Comparison of ENCODE assay signal across 8 cellular contexts in the genomic region with DNA sequence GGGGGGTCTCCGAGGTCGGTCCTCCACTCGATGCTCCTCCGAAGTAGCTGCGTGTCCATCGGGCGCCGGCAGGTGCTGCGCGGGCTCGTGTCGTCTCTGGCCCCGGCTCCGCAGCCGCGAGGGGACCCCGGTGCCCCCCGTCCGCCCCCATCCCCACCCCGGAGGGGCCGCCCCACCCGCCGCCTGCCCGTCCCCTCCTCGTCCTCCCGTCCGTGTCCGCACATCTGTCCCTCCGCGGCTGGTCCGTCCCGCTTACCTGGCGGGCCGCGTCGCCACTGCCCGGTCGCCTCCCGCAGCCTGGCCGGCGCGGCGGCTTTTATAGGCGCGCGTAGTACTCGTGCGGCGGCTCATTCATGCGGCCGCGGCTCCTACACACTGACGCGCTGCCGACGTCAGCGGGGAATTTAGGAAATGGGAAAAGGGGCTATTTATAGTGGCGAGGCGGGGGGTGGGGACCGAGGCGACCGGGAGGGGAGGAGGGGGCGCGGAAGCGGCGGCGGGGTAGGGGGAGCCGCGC. TPM values are rescaled to one million over a fixed set of nuclear protein-coding genes. Genes with fewer than 3 reads are reported as not detected.
DNase-seq lines count a peak whose midpoint lies in the region; ATAC-seq and TF ChIP-seq lines count a peak whose summit lies in the region.

No MANE protein-coding gene starts in this region.

- H3K27ac Mint-ChIP-seq in brain, result peak overlapping the region in 2 of 5 experiments; percentile 58 to 74

- H3K4me2 ChIP-seq in BLaER1 treated with 17β-estradiol and CSF1 and Interleukin-3, amounts not matched to agents 10 nM and 100 nM, result peak overlapping the region; percentile 83 to 100 (median 93)

- peaks cover 38% of the 10 kb centered on the region for H3K4me1 Mint-ChIP-seq in brain

- no peaks in the 10 kb centered on the region for H3K36me3 ChIP-seq in BLaER1 treated with 17β-estradiol and CSF1 and Interleukin-3, amounts not matched to agents 10 nM and 100 nM
- H3K36me3 ChIP-seq in mesodermal cell (ENCODE audit: control insufficient read depth, insufficient read depth, low read length), result no peaks in the 10 kb centered on the region

- peaks cover 40% of the 10 kb centered on the region for H3K27me3 Mint-ChIP-seq in brain

- H3K9me3 Mint-ChIP-seq in brain, result no peaks in the 10 kb centered on the region

- peaks cover 55 to 79% (median 69%) of the 10 kb centered on the region in 11 experiments for H3K27me3 ChIP-seq in BLaER1 treated with 17β-estradiol and CSF1 and Interleukin-3, amounts not matched to agents 10 nM and 100 nM
- peaks cover 38% of the 10 kb centered on the region for H3K27me3 ChIP-seq in foreskin keratinocyte

- no peaks in the 10 kb centered on the region for H3K9me3 ChIP-seq in BLaER1 treated with 17β-estradiol and CSF1 and Interleukin-3, amounts not matched to agents 10 nM and 100 nM (replicated peaks in 1 of 11)
- no peaks in the 10 kb centered on the region for H3K9me3 ChIP-seq in mesodermal cell (ENCODE audit: control insufficient read depth, low read length)

- no peak for TF ChIP-seq CTCF in brain (conservative IDR thresholded peaks at IDR 0.05)
- TF ChIP-seq CTCF in foreskin keratinocyte (conservative IDR thresholded peaks at IDR 0.05), result no peak

- no peak overlapping the region for H3K9ac ChIP-seq in BLaER1 treated with 17β-estradiol and CSF1 and Interleukin-3, amounts not matched to agents 10 nM and 100 nM

- peak overlapping the region; percentile 67 to 89 (median 76) for H3K4me3 ChIP-seq in BLaER1 treated with 17β-estradiol and CSF1 and Interleukin-3, amounts not matched to agents 10 nM and 100 nM
- peak overlapping the region; percentile 41 for H3K4me3 ChIP-seq in mesodermal cell (ENCODE audit: extremely low read depth, insufficient read depth, low read length, poor library complexity, severe bottlenecking)

- in situ Hi-C loops in KBM-7 (cut with MboI; ENCODE audit: low pct_unique_long_range_greater_than_20kb, low sequenced_read_pairs), result loop anchor here (25.0 kb wide), 1 partner anchor 186 kb away; no protein-coding TSS in a partner anchor

- H3K4me3 Mint-ChIP-seq in brain, result peak overlapping the region in 3 of 5 experiments; percentile 71 to 78 (median 77)

- peaks cover 11 to 43% (median 31%) of the 10 kb centered on the region in 11 experiments; a peak in 20 of 22 replicates for H4K20me1 ChIP-seq in BLaER1 treated with 17β-estradiol and CSF1 and Interleukin-3, amounts not matched to agents 10 nM and 100 nM

- 2% methylated on average over 36 to 47 of the region's 69 CpGs for WGBS in mesodermal cell (ENCODE audit: insufficient coverage in 2 of 2), 2 experiments

- no peak overlapping the region for H3K27ac ChIP-seq in BLaER1 treated with 17β-estradiol and CSF1 and Interleukin-3, amounts not matched to agents 10 nM and 100 nM
- no peak overlapping the region for H3K27ac ChIP-seq in mesodermal cell (ENCODE audit: low read depth, low read length, severe bottlenecking)
- H3K27ac ChIP-seq in foreskin keratinocyte, result no peak overlapping the region

- no peak for ATAC-seq in foreskin keratinocyte

- no peaks in the 10 kb centered on the region for H3K36me3 Mint-ChIP-seq in brain

- peaks cover 28 to 53% (median 42%) of the 10 kb centered on the region in 10 experiments for H3K4me1 ChIP-seq in BLaER1 treated with 17β-estradiol and CSF1 and Interleukin-3, amounts not matched to agents 10 nM and 100 nM
- H3K4me1 ChIP-seq in mesodermal cell (ENCODE audit: control insufficient read depth, insufficient read depth, low read length, poor library complexity, severe bottlenecking) (peaks cover 16% of the 10 kb centered on the region), foreskin keratinocyte (no peaks in the 10 kb centered on the region)

- peak; percentile 34 for DNase-seq in HK-2 (ENCODE audit: unreplicated experiment)
- no peak for DNase-seq in foreskin keratinocyte
- no peak for DNase-seq in KBM-7
- no peak for DNase-seq in kidney tubule cell (ENCODE audit: low spot score)
- no peak for DNase-seq in OCI-M2 (lab: John Stamatoyannopoulos, UW; ENCODE audit: unreplicated experiment)

RNA-seq across cellular contexts. Expression of gene HIC1, which starts 4.0 kb away (rescaled TPM):
- 2.6 TPM for polyA plus RNA-seq in brain (ENCODE audit: insufficient read depth, low read depth, low replicate concordance)
- 1.3 TPM for polyA plus RNA-seq in mesodermal cell (2013, experiment 1 of 2)
- polyA plus RNA-seq in mesodermal cell (2013, experiment 2 of 2), result 2.1 TPM
- total RNA-seq in foreskin keratinocyte, result 1.5 and 3.0 TPM in 2 replicates
- 0.99 and 2.4 TPM in 2 replicates for polyA plus RNA-seq in foreskin keratinocyte

RNA-seq across cellular contexts. Expression of gene OVCA2, which starts 9.1 kb away (rescaled TPM):
- polyA plus RNA-seq in brain (ENCODE audit: insufficient read depth, low read depth, low replicate concordance) (28.7 TPM), foreskin keratinocyte (71.6 and 74.4 TPM in 2 replicates)
- polyA plus RNA-seq in mesodermal cell (2013, experiment 1 of 2), result 25.9 TPM
- polyA plus RNA-seq in mesodermal cell (2013, experiment 2 of 2), result 25.3 TPM
- 55.7 and 61.6 TPM in 2 replicates for total RNA-seq in foreskin keratinocyte

RNA-seq across cellular contexts. Expression of gene DPH1, which starts 21.0 kb away (rescaled TPM):
- 18.6 TPM for polyA plus RNA-seq in brain (ENCODE audit: insufficient read depth, low read depth, low replicate concordance)
- 23.9 TPM for polyA plus RNA-seq in mesodermal cell (2013, experiment 1 of 2)
- 26.9 TPM for polyA plus RNA-seq in mesodermal cell (2013, experiment 2 of 2)
- 23.3 and 24.0 TPM in 2 replicates for total RNA-seq in foreskin keratinocyte
- 21.6 and 22.7 TPM in 2 replicates for polyA plus RNA-seq in foreskin keratinocyte

RNA-seq across cellular contexts. Expression of gene RTN4RL1, which starts 25.8 kb away (rescaled TPM):
- polyA plus RNA-seq in brain (ENCODE audit: insufficient read depth, low read depth, low replicate concordance) (4.3 TPM), foreskin keratinocyte (2.3 and 3.3 TPM in 2 replicates)
- polyA plus RNA-seq in mesodermal cell (2013, experiment 1 of 2), result 0.52 TPM
- polyA plus RNA-seq in mesodermal cell (2013, experiment 2 of 2), result 0.56 TPM
- 2.6 and 4.2 TPM in 2 replicates for total RNA-seq in foreskin keratinocyte
